Comparison of ENCODE assay signal across 8 cellular contexts in the genomic region with DNA sequence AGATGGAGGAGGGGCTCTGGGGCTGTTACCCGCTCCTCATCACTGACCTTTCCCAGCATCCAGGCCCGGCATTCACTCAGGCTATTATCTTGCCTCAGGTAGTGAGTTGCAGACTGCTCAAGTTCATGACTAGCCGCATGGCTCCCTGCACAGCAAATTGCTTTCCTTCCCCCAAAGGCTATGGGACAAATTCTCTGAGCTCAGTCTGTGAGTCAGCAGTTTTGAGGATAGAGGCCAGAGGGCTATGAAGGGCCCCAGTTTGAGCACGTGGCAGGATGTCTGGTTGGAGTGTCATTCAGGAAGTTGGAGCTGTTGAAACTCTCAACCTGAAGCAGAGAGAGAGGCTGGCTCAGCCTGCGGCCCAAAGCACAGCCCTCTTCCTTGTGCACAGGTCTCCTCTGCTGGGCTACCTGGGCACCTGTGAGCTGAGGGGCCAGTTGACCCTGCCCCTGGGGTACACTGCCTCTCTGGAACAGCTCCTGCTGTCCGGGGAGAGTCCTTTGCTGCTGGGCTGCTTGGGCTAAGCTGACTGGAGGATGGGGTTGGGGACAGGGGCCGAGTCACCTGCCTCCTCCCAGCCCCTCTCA. TPM values are rescaled to one million over a fixed set of nuclear protein-coding genes. Genes with fewer than 3 reads are reported as not detected.
DNase-seq lines count a peak whose midpoint lies in the region; ATAC-seq and TF ChIP-seq lines count a peak whose summit lies in the region.

No MANE protein-coding gene starts in this region.

- peak; percentile 68 for ATAC-seq in GM18909 (IDR thresholded peaks at IDR 0.05; ENCODE audit: poor library complexity, unreplicated experiment)
- ATAC-seq in HG03354 (IDR thresholded peaks at IDR 0.05; ENCODE audit: poor library complexity, severe bottlenecking, unreplicated experiment): peak; percentile 83
- ATAC-seq in omental fat pad (ENCODE audit: low FRiP score): peak; percentile 55
- ATAC-seq in GM21360 (IDR thresholded peaks at IDR 0.05; ENCODE audit: unreplicated experiment): no peak

- H3K4me3 ChIP-seq in AG10803 (ENCODE audit: low read length) (no peak overlapping the region), HAP-1 (no peak overlapping the region)

- peak overlapping the region; percentile 31 for H3K4me3 Mint-ChIP-seq in T-helper 2 cell treated with Interferon-gamma antibody and Interleukin-4, amounts not matched to agents 5 μg/mL and 100 μg/mL, for 36 hours

- H3K9me3 ChIP-seq in HAP-1: no peaks in the 10 kb centered on the region

- no peaks in the 10 kb centered on the region for H3K27me3 ChIP-seq in HAP-1 (ENCODE audit: low read depth)

- H3K4me1 Mint-ChIP-seq in T-helper 2 cell treated with Interferon-gamma antibody and Interleukin-4, amounts not matched to agents 5 μg/mL and 100 μg/mL, for 36 hours (ENCODE audit: low read depth): peaks cover 21% of the 10 kb centered on the region

- in situ Hi-C loops in HAP-1 (cut with MboI; ENCODE audit: low sequenced_read_pairs): loop anchor here (25.0 kb wide), 1 partner anchor 823 kb away; no protein-coding TSS in a partner anchor

- peak; percentile 92 for DNase-seq in AG10803 (ENCODE audit: low read depth)
- peak; percentile 62 for DNase-seq in T-helper 2 cell treated with Interferon-gamma antibody and Interleukin-4, amounts not matched to agents 5 μg/mL and 100 μg/mL, for 36 hours (ENCODE audit: low spot score)
- DNase-seq in fibroblast of peridontal ligament (ENCODE audit: extremely low read depth): peak; percentile 84
- no peak for DNase-seq in omental fat pad (ENCODE audit: low spot score)
- DNase-seq in HAP-1 (ENCODE audit: low spot score in 2 of 2): no peak

- H3K27me3 Mint-ChIP-seq in T-helper 2 cell treated with Interferon-gamma antibody and Interleukin-4, amounts not matched to agents 5 μg/mL and 100 μg/mL, for 36 hours (ENCODE audit: low read depth): no peaks in the 10 kb centered on the region

- H3K36me3 ChIP-seq in HAP-1 (replicated peaks): peaks cover 63% of the 10 kb centered on the region

- peaks cover 48% of the 10 kb centered on the region for H3K36me3 Mint-ChIP-seq in T-helper 2 cell treated with Interferon-gamma antibody and Interleukin-4, amounts not matched to agents 5 μg/mL and 100 μg/mL, for 36 hours (ENCODE audit: low read depth)

- TF ChIP-seq CTCF in AG10803 (conservative IDR thresholded peaks at IDR 0.05; ENCODE audit: low read length) (no peak), omental fat pad (IDR thresholded peaks at IDR 0.05) (no peak)

- peak overlapping the region; percentile 89 for H3K27ac Mint-ChIP-seq in T-helper 2 cell treated with Interferon-gamma antibody and Interleukin-4, amounts not matched to agents 5 μg/mL and 100 μg/mL, for 36 hours

- H3K9me3 Mint-ChIP-seq in T-helper 2 cell treated with Interferon-gamma antibody and Interleukin-4, amounts not matched to agents 5 μg/mL and 100 μg/mL, for 36 hours: no peaks in the 10 kb centered on the region

- H3K4me1 ChIP-seq in HAP-1: no peaks in the 10 kb centered on the region

RNA-seq across cellular contexts. Expression of a gene that starts 7.9 kb away (rescaled TPM):
- 100 to 1,000 TPM in 1 of 4 donors, 10 to 100 TPM in 3; 52.7 to 109 (median 83.0) TPM for total RNA-seq in omental fat pad

Comparison
In these comparisons a context has a peak if more than half of its experiments do, and no peak if none do; other contexts are left out.
1. DNase-seq: peak in AG10803 (single experiment), T-helper 2 cell treated with Interferon-gamma antibody and Interleukin-4, amounts not matched to agents 5 μg/mL and 100 μg/mL, for 36 hours (single experiment) and fibroblast of peridontal ligament (single experiment); none in omental fat pad (single experiment) and HAP-1 (0 of 2).